Comparison of ENCODE assay signal across 23 cellular contexts in the genomic region with DNA sequence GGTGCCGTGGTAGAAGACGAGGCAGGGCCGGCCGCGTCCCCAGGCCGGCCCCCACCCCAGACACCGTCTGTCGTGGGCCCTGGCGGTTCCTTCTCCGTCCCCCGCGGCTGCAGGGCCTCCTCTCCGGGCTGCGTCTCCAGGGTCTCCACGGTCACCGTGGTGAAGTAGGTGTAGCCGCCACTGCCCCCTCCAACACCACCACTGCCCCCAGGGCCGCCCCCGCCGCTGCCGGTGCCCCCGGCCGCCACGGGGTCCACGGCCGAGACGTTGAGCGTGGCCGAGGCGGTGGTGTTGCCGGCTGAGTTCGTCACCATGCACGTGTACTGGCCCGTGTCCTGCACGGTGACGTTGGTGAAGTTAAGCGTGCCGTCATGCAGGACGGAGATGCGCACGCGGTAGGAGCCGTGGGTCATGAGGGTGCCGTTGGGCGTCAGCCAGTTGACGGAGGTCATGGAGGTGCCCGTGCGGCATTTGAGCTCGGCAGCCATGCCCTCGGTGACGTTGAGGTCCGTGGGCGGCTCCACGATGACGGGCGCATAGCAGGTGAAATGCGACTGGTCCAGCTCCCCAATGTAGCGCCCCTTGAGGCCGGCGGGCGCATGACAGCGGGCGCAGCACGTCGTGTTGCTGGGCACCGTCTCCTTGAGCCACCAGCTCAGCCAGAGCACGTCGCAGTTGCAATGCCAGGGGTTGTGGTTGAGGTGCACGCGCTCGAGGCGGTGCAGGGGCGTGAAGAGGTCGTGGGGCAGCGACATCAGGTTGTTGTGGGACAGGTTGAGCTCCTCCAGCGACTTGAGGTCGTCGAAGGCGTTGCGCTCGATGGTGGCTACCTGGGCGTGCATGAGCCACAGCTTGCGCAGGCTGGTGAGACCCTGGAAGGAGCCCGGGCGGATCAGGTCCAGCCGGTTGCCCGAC. TPM values are rescaled to one million over a fixed set of nuclear protein-coding genes. Genes with fewer than 3 reads are reported as not detected.
DNase-seq lines count a peak whose midpoint lies in the region; ATAC-seq, FAIRE-seq and TF ChIP-seq lines count a peak whose summit lies in the region.
"Had no signal": no experiment of that assay in that cellular context is flagged by ENCODE, and none has a peak within 500 bp of the region (broad histone marks: within the 10 kb centered on the region; RNA-seq: fewer than 3 reads in every experiment).

No MANE protein-coding gene starts in this region.

- in situ Hi-C loops in brain microvascular endothelial cell (cut with HindIII; ENCODE audit: low pct_ligation_motif_present, low sequenced_read_pairs): no loop called here

- H3K79me2 ChIP-seq in OCI-LY3 (ENCODE audit: low read length) (no peaks in the 10 kb centered on the region), keratinocyte (ENCODE audit: control insufficient read depth, insufficient read depth, low read length) (no peaks in the 10 kb centered on the region)

- no peaks in the 10 kb centered on the region for H3K9me1 ChIP-seq in keratinocyte (ENCODE audit: control insufficient read depth, extremely low read depth, insufficient read depth, low read length)

- no peak overlapping the region for H3K4me2 ChIP-seq in OCI-LY3 (ENCODE audit: low read length)
- H3K4me2 ChIP-seq in keratinocyte (ENCODE audit: control insufficient read depth, extremely low read depth, insufficient read depth, low read depth, low read length): no peak overlapping the region

- DNase-seq in activated CD8-positive, alpha-beta T cell treated with anti-CD3 and anti-CD28 coated beads for 36 hours: no peak
- no peak for DNase-seq in activated CD8-positive, alpha-beta T cell treated with anti-CD3 and anti-CD28 coated beads, Interleukin-2, amount 10 ng/mL, durations not matched to agents 7 days and 5 days
- no peak for DNase-seq in keratinocyte (ENCODE audit: low read depth, low spot score)
- peak; percentile 42 for DNase-seq in testis
- DNase-seq in brain microvascular endothelial cell: no peak
- no peak for DNase-seq in stimulated activated CD4-positive, alpha-beta T cell treated with anti-CD3 and anti-CD28 coated beads, Interleukin-4, amount 100 ng/mL, for 1 hour
- DNase-seq: activated CD4-positive, alpha-beta T cell treated with anti-CD3 and anti-CD28 coated beads, Interleukin-2, amount 10 ng/mL, durations not matched to agents 7 days and 5 days; activated naive CD4-positive, alpha-beta T cell treated with anti-CD3 and anti-CD28 coated beads, Interleukin-2, amount 10 ng/mL, durations not matched to agents 7 days and 5 days; body of pancreas; CD4-positive, alpha-beta T cell; dermis blood vessel endothelial cell; DMS79 treated with DMSO at 0.1 percent for 48 hours; erythroblast; islet precursor cell; NCI-H1930; occipital lobe; stimulated activated naive B cell treated with anti-CD40 and anti-IgM and Interleukin-4, amounts not matched to agents 10 μg/mL and 1 μg/mL and 100 μg/mL, for 72 hours had no signal

- peaks cover 2% of the 10 kb centered on the region for H3K4me1 Mint-ChIP-seq in activated CD8-positive, alpha-beta T cell treated with anti-CD3 and anti-CD28 coated beads for 36 hours (ENCODE audit: low read depth)
- H3K4me1 Mint-ChIP-seq in activated CD8-positive, alpha-beta T cell treated with anti-CD3 and anti-CD28 coated beads, Interleukin-2, amount 10 ng/mL, durations not matched to agents 7 days and 5 days (ENCODE audit: low read depth): peaks cover 2% of the 10 kb centered on the region
- H3K4me1 Mint-ChIP-seq: activated CD4-positive, alpha-beta T cell treated with anti-CD3 and anti-CD28 coated beads, Interleukin-2, amount 10 ng/mL, durations not matched to agents 7 days and 5 days had no signal

- WGBS in testis, 2 donors: 72 to 87% methylated on average over 16 to 82 of the region's 87 CpGs

- H3K36me3 ChIP-seq in OCI-LY3 (replicated peaks; ENCODE audit: low read depth, low read length) (no peaks in the 10 kb centered on the region), keratinocyte (ENCODE audit: control insufficient read depth in 2 of 2, extremely low read depth in 1 of 2, insufficient read depth in 2 of 2, low read length in 2 of 2) (no peaks in the 10 kb centered on the region), testis (ENCODE audit: low read depth, missing control alignments) (no peaks in the 10 kb centered on the region), brain microvascular endothelial cell (replicated peaks) (no peaks in the 10 kb centered on the region)

- ATAC-seq in activated CD8-positive, alpha-beta T cell treated with anti-CD3 and anti-CD28 coated beads for 36 hours: no peak
- no peak for ATAC-seq in activated CD8-positive, alpha-beta T cell treated with anti-CD3 and anti-CD28 coated beads, Interleukin-2, amount 10 ng/mL, durations not matched to agents 7 days and 5 days
- no peak for ATAC-seq in GM18907 (IDR thresholded peaks at IDR 0.05; ENCODE audit: unreplicated experiment)
- ATAC-seq: body of pancreas; stimulated activated naive B cell treated with anti-CD40 and anti-IgM and Interleukin-4, amounts not matched to agents 10 μg/mL and 1 μg/mL and 100 μg/mL, for 72 hours had no signal

- H3K9me3 ChIP-seq in OCI-LY3 (ENCODE audit: insufficient read depth, low read length) (no peaks in the 10 kb centered on the region), keratinocyte (ENCODE audit: control insufficient read depth, low read depth, low read length) (no peaks in the 10 kb centered on the region), testis (no peaks in the 10 kb centered on the region)
- H3K9me3 ChIP-seq: body of pancreas had no signal

- H3K27me3 Mint-ChIP-seq in activated CD8-positive, alpha-beta T cell treated with anti-CD3 and anti-CD28 coated beads for 36 hours: peaks cover 5% of the 10 kb centered on the region
- H3K27me3 Mint-ChIP-seq in activated CD8-positive, alpha-beta T cell treated with anti-CD3 and anti-CD28 coated beads, Interleukin-2, amount 10 ng/mL, durations not matched to agents 7 days and 5 days (ENCODE audit: low read depth): no peaks in the 10 kb centered on the region

- H4K20me1 ChIP-seq in OCI-LY3 (ENCODE audit: insufficient read depth, low read length) (no peaks in the 10 kb centered on the region), keratinocyte (ENCODE audit: control insufficient read depth, extremely low read depth, insufficient read depth, low read length) (no peaks in the 10 kb centered on the region)

- no peak overlapping the region for H3K27ac Mint-ChIP-seq in activated CD8-positive, alpha-beta T cell treated with anti-CD3 and anti-CD28 coated beads for 36 hours
- no peak overlapping the region for H3K27ac Mint-ChIP-seq in activated CD8-positive, alpha-beta T cell treated with anti-CD3 and anti-CD28 coated beads, Interleukin-2, amount 10 ng/mL, durations not matched to agents 7 days and 5 days
- H3K27ac Mint-ChIP-seq: activated CD4-positive, alpha-beta T cell treated with anti-CD3 and anti-CD28 coated beads, Interleukin-2, amount 10 ng/mL, durations not matched to agents 7 days and 5 days; activated naive CD4-positive, alpha-beta T cell treated with anti-CD3 and anti-CD28 coated beads, Interleukin-2, amount 10 ng/mL, durations not matched to agents 7 days and 5 days; CD4-positive, alpha-beta T cell; stimulated activated naive B cell treated with anti-CD40 and anti-IgM and Interleukin-4, amounts not matched to agents 10 μg/mL and 1 μg/mL and 100 μg/mL, for 72 hours had no signal

- H3K4me3 ChIP-seq in OCI-LY3 (ENCODE audit: low read length): no peak overlapping the region
- no peak overlapping the region for H3K4me3 ChIP-seq in keratinocyte (ENCODE audit: control insufficient read depth in 2 of 3, extremely low read depth in 1 of 3, insufficient read depth in 2 of 3, low read depth in 1 of 3, low read length in 3 of 3)
- peak overlapping the region in 1 of 2 donors; percentile 31 for H3K4me3 ChIP-seq in testis
- no peak overlapping the region for H3K4me3 ChIP-seq in brain microvascular endothelial cell (ENCODE audit: low read depth, low read length)
- H3K4me3 ChIP-seq: body of pancreas had no signal

- TF ChIP-seq POLR2A in testis (IDR thresholded peaks at IDR 0.05): no peak

- H2AFZ ChIP-seq in OCI-LY3 (ENCODE audit: low read depth, low read length) (no peak overlapping the region), keratinocyte (ENCODE audit: control insufficient read depth, low read length) (no peak overlapping the region)

- no peaks in the 10 kb centered on the region for H3K36me3 Mint-ChIP-seq in activated CD8-positive, alpha-beta T cell treated with anti-CD3 and anti-CD28 coated beads for 36 hours (ENCODE audit: low read depth)
- H3K36me3 Mint-ChIP-seq in activated CD8-positive, alpha-beta T cell treated with anti-CD3 and anti-CD28 coated beads, Interleukin-2, amount 10 ng/mL, durations not matched to agents 7 days and 5 days (ENCODE audit: low read depth): no peaks in the 10 kb centered on the region
- H3K36me3 Mint-ChIP-seq: activated naive CD4-positive, alpha-beta T cell treated with anti-CD3 and anti-CD28 coated beads, Interleukin-2, amount 10 ng/mL, durations not matched to agents 7 days and 5 days; stimulated activated naive B cell treated with anti-CD40 and anti-IgM and Interleukin-4, amounts not matched to agents 10 μg/mL and 1 μg/mL and 100 μg/mL, for 72 hours had no signal

- intact Hi-C loops in activated CD8-positive, alpha-beta T cell treated with anti-CD3 and anti-CD28 coated beads for 36 hours (cut with micrococcal nuclease): no loop called here
- intact Hi-C loops in testis (cut with DNase I; ENCODE audit: low total_unique reads): no loop called here

- dilution Hi-C loops in keratinocyte (cut with MboI; ENCODE audit: extremely low pct_ligation_motif_present, low sequenced_read_pairs): no loop called here

- H3K9ac ChIP-seq in OCI-LY3 (ENCODE audit: low read length) (no peak overlapping the region), keratinocyte (ENCODE audit: control insufficient read depth, extremely low read depth, insufficient read depth, low read length) (no peak overlapping the region)

- H3K9me3 Mint-ChIP-seq in activated CD8-positive, alpha-beta T cell treated with anti-CD3 and anti-CD28 coated beads for 36 hours: no peaks in the 10 kb centered on the region
- no peaks in the 10 kb centered on the region for H3K9me3 Mint-ChIP-seq in activated CD8-positive, alpha-beta T cell treated with anti-CD3 and anti-CD28 coated beads, Interleukin-2, amount 10 ng/mL, durations not matched to agents 7 days and 5 days (ENCODE audit: insufficient read depth)
- H3K9me3 Mint-ChIP-seq: activated CD4-positive, alpha-beta T cell treated with anti-CD3 and anti-CD28 coated beads, Interleukin-2, amount 10 ng/mL, durations not matched to agents 7 days and 5 days; activated naive CD4-positive, alpha-beta T cell treated with anti-CD3 and anti-CD28 coated beads, Interleukin-2, amount 10 ng/mL, durations not matched to agents 7 days and 5 days; CD4-positive, alpha-beta T cell; stimulated activated naive B cell treated with anti-CD40 and anti-IgM and Interleukin-4, amounts not matched to agents 10 μg/mL and 1 μg/mL and 100 μg/mL, for 72 hours had no signal

- H3K4me1 ChIP-seq in OCI-LY3 (ENCODE audit: low read length) (no peaks in the 10 kb centered on the region), keratinocyte (ENCODE audit: control insufficient read depth, extremely low read depth, insufficient read depth, low read length) (no peaks in the 10 kb centered on the region), testis (no peaks in the 10 kb centered on the region)
- H3K4me1 ChIP-seq: body of pancreas had no signal

- H3K27ac ChIP-seq in OCI-LY3 (ENCODE audit: low read length) (no peak overlapping the region), keratinocyte (ENCODE audit: control insufficient read depth, insufficient read depth, low read length) (no peak overlapping the region), testis (no peak overlapping the region), brain microvascular endothelial cell (no peak overlapping the region)
- H3K27ac ChIP-seq: body of pancreas had no signal

- no peak for FAIRE-seq in keratinocyte (lab: Jason Lieb, UNC)
- FAIRE-seq: H54 had no signal

- POLR2A ChIA-PET in activated CD8-positive, alpha-beta T cell treated with anti-CD3 and anti-CD28 coated beads for 36 hours (lab: Charles Lee): no interaction called here
- POLR2A ChIA-PET in activated CD8-positive, alpha-beta T cell treated with anti-CD3 and anti-CD28 coated beads, Interleukin-2, amount 10 ng/mL, durations not matched to agents 7 days and 5 days (lab: Charles Lee): interaction anchor here (0.7 kb wide), 1 partner anchor 11 kb away, joined by 4 read pairs; no protein-coding TSS in a partner anchor

- no peaks in the 10 kb centered on the region for H3K27me3 ChIP-seq in OCI-LY3 (ENCODE audit: low read depth, low read length)
- H3K27me3 ChIP-seq in keratinocyte (ENCODE audit: control insufficient read depth, extremely low read depth, insufficient read depth, low read length): peaks cover 8% of the 10 kb centered on the region
- H3K27me3 ChIP-seq in testis: no peaks in the 10 kb centered on the region
- no peaks in the 10 kb centered on the region for H3K27me3 ChIP-seq in brain microvascular endothelial cell (replicated peaks)

- H3K4me3 Mint-ChIP-seq in activated CD8-positive, alpha-beta T cell treated with anti-CD3 and anti-CD28 coated beads for 36 hours: no peak overlapping the region
- no peak overlapping the region for H3K4me3 Mint-ChIP-seq in activated CD8-positive, alpha-beta T cell treated with anti-CD3 and anti-CD28 coated beads, Interleukin-2, amount 10 ng/mL, durations not matched to agents 7 days and 5 days
- H3K4me3 Mint-ChIP-seq: activated CD4-positive, alpha-beta T cell treated with anti-CD3 and anti-CD28 coated beads, Interleukin-2, amount 10 ng/mL, durations not matched to agents 7 days and 5 days; activated naive CD4-positive, alpha-beta T cell treated with anti-CD3 and anti-CD28 coated beads, Interleukin-2, amount 10 ng/mL, durations not matched to agents 7 days and 5 days; CD4-positive, alpha-beta T cell; stimulated activated naive B cell treated with anti-CD40 and anti-IgM and Interleukin-4, amounts not matched to agents 10 μg/mL and 1 μg/mL and 100 μg/mL, for 72 hours had no signal

- CTCF ChIA-PET in activated CD8-positive, alpha-beta T cell treated with anti-CD3 and anti-CD28 coated beads for 36 hours (lab: Charles Lee): interaction anchor here (0.7 to 1.7 kb wide), 4 partner anchors 15 to 152 kb away, joined by 3 to 6 read pairs (median 3); no protein-coding TSS in a partner anchor
- CTCF ChIA-PET in activated CD8-positive, alpha-beta T cell treated with anti-CD3 and anti-CD28 coated beads, Interleukin-2, amount 10 ng/mL, durations not matched to agents 7 days and 5 days (lab: Charles Lee): no interaction called here

- peak; percentile 32 for TF ChIP-seq CTCF in activated CD8-positive, alpha-beta T cell treated with anti-CD3 and anti-CD28 coated beads for 36 hours (IDR thresholded peaks at IDR 0.05)
- peak; percentile 14; the same call in 1 of the 2 replicates for TF ChIP-seq CTCF in OCI-LY3 (IDR thresholded peaks at IDR 0.05; ENCODE audit: low read depth, low read length)
- TF ChIP-seq CTCF in keratinocyte (optimal IDR thresholded peaks at IDR 0.05 in 1 of 3, IDR thresholded peaks at IDR 0.05 in 1 of 3, conservative IDR thresholded peaks at IDR 0.05 in 1 of 3; ENCODE audit: extremely low read depth in 1 of 3, insufficient read depth in 2 of 3, low read length in 3 of 3): peak in 2 of 3 experiments; percentile 12 to 23
- TF ChIP-seq CTCF in testis (IDR thresholded peaks at IDR 0.05): peak in 2 of 3 experiments; percentile 19 to 31
- TF ChIP-seq CTCF in brain microvascular endothelial cell (IDR thresholded peaks at IDR 0.05; ENCODE audit: low read depth, low read length, missing control alignments): no peak

RNA-seq across cellular contexts. Expression of gene ASPDH, which starts 4.6 kb away (rescaled TPM):
- total RNA-seq in activated CD8-positive, alpha-beta T cell treated with anti-CD3 and anti-CD28 coated beads for 36 hours: not detected
- not detected for total RNA-seq in activated CD8-positive, alpha-beta T cell treated with anti-CD3 and anti-CD28 coated beads, Interleukin-2, amount 10 ng/mL, durations not matched to agents 7 days and 5 days
- polyA plus RNA-seq in keratinocyte (not detected in 3 replicates), testis (ENCODE audit: insufficient read depth, low read depth, low replicate concordance) (0.90 TPM)
- not detected for polyA plus RNA-seq in keratinocyte (2011; ENCODE audit: low read depth)
- polyA plus RNA-seq in keratinocyte (2011; cell fraction: cytosol; rRNA removed): not detected in 2 replicates
- polyA plus RNA-seq in keratinocyte (2011; cell fraction: nucleus; rRNA removed): not detected in 2 replicates
- 0.24 and 0.52 TPM in 2 replicates for polyA plus RNA-seq in keratinocyte (2012; ENCODE audit: low replicate concordance)
- polyA minus RNA-seq in keratinocyte: not detected in 3 replicates
- not detected for polyA minus RNA-seq in keratinocyte (2011; cell fraction: cytosol; rRNA and poly(A)+ RNA removed)
- polyA minus RNA-seq in keratinocyte (2011; cell fraction: nucleus; rRNA and poly(A)+ RNA removed): not detected in 2 replicates
- not detected for total RNA-seq in testis
- total RNA-seq: activated CD4-positive, alpha-beta T cell treated with anti-CD3 and anti-CD28 coated beads, Interleukin-2, amount 10 ng/mL, durations not matched to agents 7 days and 5 days; body of pancreas; CD4-positive, alpha-beta T cell; dermis blood vessel endothelial cell; NCI-H460; SK-MEL-5; urinary bladder had no signal
- polyA plus RNA-seq: urinary bladder had no signal

RNA-seq across cellular contexts. Expression of gene JOSD2, which starts 7.4 kb away (rescaled TPM):
- 10 to 100 TPM; 21.6 to 22.6 TPM for total RNA-seq in activated CD8-positive, alpha-beta T cell treated with anti-CD3 and anti-CD28 coated beads for 36 hours
- total RNA-seq in activated CD8-positive, alpha-beta T cell treated with anti-CD3 and anti-CD28 coated beads, Interleukin-2, amount 10 ng/mL, durations not matched to agents 7 days and 5 days: 10 to 100 TPM; 49.8 to 51.3 TPM
- polyA plus RNA-seq in keratinocyte (18.7 to 48.7 TPM (median 21.0 TPM) in 3 replicates), testis (ENCODE audit: insufficient read depth, low read depth, low replicate concordance) (21.6 TPM)
- polyA plus RNA-seq in keratinocyte (2011; ENCODE audit: low read depth): 5.1 TPM
- 10.5 and 42.5 TPM in 2 replicates for polyA plus RNA-seq in keratinocyte (2011; cell fraction: cytosol; rRNA removed)
- polyA plus RNA-seq in keratinocyte (2011; cell fraction: nucleus; rRNA removed): 11.3 and 18.3 TPM in 2 replicates
- polyA plus RNA-seq in keratinocyte (2012; ENCODE audit: low replicate concordance): 18.1 and 49.9 TPM in 2 replicates
- polyA minus RNA-seq in keratinocyte: 4.3 to 6.3 TPM (median 4.6 TPM) in 3 replicates
- polyA minus RNA-seq in keratinocyte (2011; cell fraction: cytosol; rRNA and poly(A)+ RNA removed): 43.2 TPM
- 3.6 and 4.1 TPM in 2 replicates for polyA minus RNA-seq in keratinocyte (2011; cell fraction: nucleus; rRNA and poly(A)+ RNA removed)
- total RNA-seq in testis: 10 to 100 TPM; 26.1 to 37.7 TPM

RNA-seq across cellular contexts. Expression of gene GARIN5A, which starts 41.7 kb away (rescaled TPM):
- total RNA-seq in activated CD8-positive, alpha-beta T cell treated with anti-CD3 and anti-CD28 coated beads for 36 hours: 1 to 10 TPM in 1 of 2 experiments, under 1 TPM in 1; 0.36 to 1.5 TPM
- total RNA-seq in activated CD8-positive, alpha-beta T cell treated with anti-CD3 and anti-CD28 coated beads, Interleukin-2, amount 10 ng/mL, durations not matched to agents 7 days and 5 days: under 1 TPM in 1 of 2 experiments, not detected in 1; 0.29 TPM
- polyA plus RNA-seq in keratinocyte (0.37 to 0.83 TPM (median 0.64 TPM) in 3 replicates), testis (ENCODE audit: insufficient read depth, low read depth, low replicate concordance) (126 TPM)
- polyA plus RNA-seq in keratinocyte (2011; ENCODE audit: low read depth): not detected
- 0.51 and 1.8 TPM in 2 replicates for polyA plus RNA-seq in keratinocyte (2011; cell fraction: cytosol; rRNA removed)
- polyA plus RNA-seq in keratinocyte (2011; cell fraction: nucleus; rRNA removed): 0.66 and 1.4 TPM in 2 replicates
- polyA plus RNA-seq in keratinocyte (2012; ENCODE audit: low replicate concordance): 1.0 and 1.9 TPM in 2 replicates
- 0.23 to 4.1 TPM (median 0.51 TPM) in 3 replicates for polyA minus RNA-seq in keratinocyte
- polyA minus RNA-seq in keratinocyte (2011; cell fraction: cytosol; rRNA and poly(A)+ RNA removed): 2.1 TPM
- polyA minus RNA-seq in keratinocyte (2011; cell fraction: nucleus; rRNA and poly(A)+ RNA removed): 0.42 TPM in 1 of 2 replicates, not detected in the other
- total RNA-seq in testis: 100 to 1,000 TPM in 1 of 2 donors, 10 to 100 TPM in 1; 60.0 to 120 TPM
- total RNA-seq: activated CD4-positive, alpha-beta T cell treated with anti-CD3 and anti-CD28 coated beads, Interleukin-2, amount 10 ng/mL, durations not matched to agents 7 days and 5 days; urinary bladder had no signal

RNA-seq across cellular contexts. Expression of gene EMC10, which starts 42.0 kb away (rescaled TPM):
- 10 to 100 TPM; 28.7 to 31.2 TPM for total RNA-seq in activated CD8-positive, alpha-beta T cell treated with anti-CD3 and anti-CD28 coated beads for 36 hours
- 10 to 100 TPM; 54.8 to 56.9 TPM for total RNA-seq in activated CD8-positive, alpha-beta T cell treated with anti-CD3 and anti-CD28 coated beads, Interleukin-2, amount 10 ng/mL, durations not matched to agents 7 days and 5 days
- polyA plus RNA-seq in keratinocyte (26.7 to 36.9 TPM (median 32.3 TPM) in 3 replicates), testis (ENCODE audit: insufficient read depth, low read depth, low replicate concordance) (162 TPM)
- 3.7 TPM for polyA plus RNA-seq in keratinocyte (2011; ENCODE audit: low read depth)
- 14.3 and 30.6 TPM in 2 replicates for polyA plus RNA-seq in keratinocyte (2011; cell fraction: cytosol; rRNA removed)
- 35.0 and 40.0 TPM in 2 replicates for polyA plus RNA-seq in keratinocyte (2011; cell fraction: nucleus; rRNA removed)
- polyA plus RNA-seq in keratinocyte (2012; ENCODE audit: low replicate concordance): 16.5 and 49.2 TPM in 2 replicates
- 9.3 to 22.8 TPM (median 9.6 TPM) in 3 replicates for polyA minus RNA-seq in keratinocyte
- polyA minus RNA-seq in keratinocyte (2011; cell fraction: cytosol; rRNA and poly(A)+ RNA removed): 52.6 TPM
- polyA minus RNA-seq in keratinocyte (2011; cell fraction: nucleus; rRNA and poly(A)+ RNA removed): 23.0 and 29.8 TPM in 2 replicates
- 100 to 1,000 TPM; 203 to 311 TPM for total RNA-seq in testis

RNA-seq across cellular contexts. Expression of gene LRRC4B, which starts 49.9 kb away (rescaled TPM):
- total RNA-seq in activated CD8-positive, alpha-beta T cell treated with anti-CD3 and anti-CD28 coated beads for 36 hours: not detected
- total RNA-seq in activated CD8-positive, alpha-beta T cell treated with anti-CD3 and anti-CD28 coated beads, Interleukin-2, amount 10 ng/mL, durations not matched to agents 7 days and 5 days: not detected
- polyA plus RNA-seq in keratinocyte (not detected in 3 replicates), testis (ENCODE audit: insufficient read depth, low read depth, low replicate concordance) (2.8 TPM)
- not detected for polyA plus RNA-seq in keratinocyte (2011; ENCODE audit: low read depth)
- not detected in 2 replicates for polyA plus RNA-seq in keratinocyte (2011; cell fraction: cytosol; rRNA removed)
- not detected in 2 replicates for polyA plus RNA-seq in keratinocyte (2011; cell fraction: nucleus; rRNA removed)
- 0.03 TPM in 1 of 2 replicates, not detected in the other for polyA plus RNA-seq in keratinocyte (2012; ENCODE audit: low replicate concordance)
- not detected in 3 replicates for polyA minus RNA-seq in keratinocyte
- not detected for polyA minus RNA-seq in keratinocyte (2011; cell fraction: cytosol; rRNA and poly(A)+ RNA removed)
- polyA minus RNA-seq in keratinocyte (2011; cell fraction: nucleus; rRNA and poly(A)+ RNA removed): not detected in 2 replicates
- 10 to 100 TPM in 1 of 2 donors, 1 to 10 TPM in 1; 5.7 to 10.1 TPM for total RNA-seq in testis
- total RNA-seq: activated CD4-positive, alpha-beta T cell treated with anti-CD3 and anti-CD28 coated beads, Interleukin-2, amount 10 ng/mL, durations not matched to agents 7 days and 5 days; CD4-positive, alpha-beta T cell had no signal

Comparison
In these comparisons a context has a peak if more than half of its experiments do, and no peak if none do; other contexts are left out.
1. RNA of gene GARIN5A, which starts 41.7 kb away (total RNA-seq): 60.0 to 120 TPM in testis; 0.36 to 1.5 TPM in activated CD8-positive, alpha-beta T cell treated with anti-CD3 and anti-CD28 coated beads for 36 hours and 0.29 TPM in activated CD8-positive, alpha-beta T cell treated with anti-CD3 and anti-CD28 coated beads, Interleukin-2, amount 10 ng/mL, durations not matched to agents 7 days and 5 days; every median in the first group is over 10 times any median in the second.